1 cellular context compared by ENCODE assay signal in genomic region chr16:48369765-48370164, GRCh38.
TF ChIP-seq lines count a peak whose summit lies in the region.

No MANE protein-coding gene starts in this region.

TF ChIP-seq in K562, 482 proteins besides CTCF, POLR2A, EP300 and RAD21:
- 0 out of 2 replicates have a peak, but pooled peaks have one; percentile 39 for TF ChIP-seq CEBPB (tag; IDR thresholded peaks at IDR 0.05)
- TF ChIP-seq ZNF124 (CRISPR knock-in tag; IDR thresholded peaks at IDR 0.05) = no peak
